27 cellular contexts compared by ENCODE assay signal in the genomic region with DNA sequence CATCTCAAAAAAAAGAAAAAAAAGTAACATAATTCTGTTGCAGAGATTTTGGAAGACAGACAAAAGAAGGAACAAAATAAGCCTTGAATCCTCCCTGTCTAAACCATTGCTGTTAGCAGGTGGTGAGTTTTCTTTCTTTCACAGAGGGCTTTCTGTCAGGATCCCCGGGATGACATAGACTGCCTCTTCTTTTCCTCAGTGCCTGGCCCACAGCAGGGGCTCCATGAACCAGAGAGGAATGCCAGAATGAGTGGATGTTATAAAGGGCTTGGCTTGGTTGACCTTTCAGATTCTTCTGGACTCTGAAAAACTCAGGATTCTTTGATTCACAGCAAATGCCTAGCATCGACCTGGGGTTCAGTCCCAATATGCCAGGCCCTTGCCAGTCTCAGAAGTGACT. TPM values are rescaled to one million over a fixed set of nuclear protein-coding genes. Genes with fewer than 3 reads are reported as not detected.
DNase-seq lines count a peak whose midpoint lies in the region; TF ChIP-seq lines count a peak whose summit lies in the region.
"Had no signal": no experiment of that assay in that cellular context is flagged by ENCODE, and none has a peak within 500 bp of the region (broad histone marks: within the 10 kb centered on the region; RNA-seq: fewer than 3 reads in every experiment).

No MANE protein-coding gene starts in this region.

- no peak overlapping the region for H3K23ac ChIP-seq in H9 (ENCODE audit: insufficient read length, low read depth, low read length)

- H3T11ph ChIP-seq in H9 (ENCODE audit: low read length) = no peak overlapping the region

- H3K79me2 ChIP-seq in H9 (ENCODE audit: insufficient read depth, low read length) = no peaks in the 10 kb centered on the region

- H4K8ac ChIP-seq in H9 (replicated peaks; ENCODE audit: insufficient read length, low read depth, low read length) = no peak overlapping the region

- H4K5ac ChIP-seq in H9 (ENCODE audit: insufficient read length, low read depth, low read length) = no peak overlapping the region

- TF ChIP-seq EP300 in tibial nerve (IDR thresholded peaks at IDR 0.05) = no peak

- no peaks in the 10 kb centered on the region for H3K36me3 Mint-ChIP-seq in H9 (ENCODE audit: insufficient read depth in 1 of 3, low read depth in 3 of 3)
- H3K36me3 Mint-ChIP-seq: CD14-positive monocyte; CD8-positive, alpha-beta memory T cell had no signal

- H3K4me3 Mint-ChIP-seq in H9 = no peak overlapping the region
- H3K4me3 Mint-ChIP-seq: CD14-positive monocyte; CD8-positive, alpha-beta memory T cell had no signal

- no peaks in the 10 kb centered on the region for H3K36me3 ChIP-seq in HUES48 (ENCODE audit: control insufficient read depth, insufficient read depth, low read length)
- H3K36me3 ChIP-seq in tibial nerve = peaks cover 0 to 6% (median 0%) of the 10 kb centered on the region in 3 donors
- H3K36me3 ChIP-seq in adrenal gland (replicated peaks in 1 of 2) = no peaks in the 10 kb centered on the region
- H3K36me3 ChIP-seq: BE2C had no signal

- H3K9me3 ChIP-seq in HUES48 (ENCODE audit: control insufficient read depth, insufficient read depth, low read length) = no peaks in the 10 kb centered on the region
- no peaks in the 10 kb centered on the region for H3K9me3 ChIP-seq in tibial nerve
- H3K9me3 ChIP-seq in adrenal gland (replicated peaks in 1 of 3) = no peaks in the 10 kb centered on the region
- no peaks in the 10 kb centered on the region for H3K9me3 ChIP-seq in H9 (ENCODE audit: control insufficient read depth, low read depth, low read length)
- H3K9me3 ChIP-seq: BE2C had no signal

- H3K4ac ChIP-seq in H9 (ENCODE audit: low read depth, low read length) = no peak overlapping the region

- no peak overlapping the region for H2BK120ac ChIP-seq in H9 (ENCODE audit: low read depth, low read length, poor library complexity, severe bottlenecking)

- no peaks in the 10 kb centered on the region for H3K27me3 Mint-ChIP-seq in H9 (ENCODE audit: low read depth)
- H3K27me3 Mint-ChIP-seq: CD8-positive, alpha-beta memory T cell; IgD-negative memory B cell had no signal

- H2AK5ac ChIP-seq in H9 (ENCODE audit: insufficient read length, low read length) = no peak overlapping the region

- H2BK12ac ChIP-seq in H9 (ENCODE audit: insufficient read length, low read depth, low read length) = no peak overlapping the region

- H2BK15ac ChIP-seq in H9 (ENCODE audit: low read depth, low read length) = no peak overlapping the region

- TF ChIP-seq POLR2A in tibial nerve (IDR thresholded peaks at IDR 0.05) (no peak), adrenal gland (IDR thresholded peaks at IDR 0.05) (no peak)

- H3K4me1 ChIP-seq in HUES48 (ENCODE audit: control insufficient read depth, insufficient read depth, low read length) (peaks cover 1% of the 10 kb centered on the region; the same call in 1 of the 2 replicates), tibial nerve (peaks cover 0 to 58% (median 22%) of the 10 kb centered on the region in 4 donors), adrenal gland (replicated peaks in 1 of 2) (peaks cover 0 to 23% of the 10 kb centered on the region in 2 donors), H9 (ENCODE audit: insufficient read depth, low read length) (no peaks in the 10 kb centered on the region; the same call in 1 of the 2 replicates)
- H3K4me1 ChIP-seq: BE2C had no signal

- H3K9me3 Mint-ChIP-seq in H9 = no peaks in the 10 kb centered on the region
- H3K9me3 Mint-ChIP-seq: CD14-positive monocyte; CD8-positive, alpha-beta memory T cell; IgD-negative memory B cell had no signal

- H3K4me3 ChIP-seq in HUES48 (ENCODE audit: low read depth, low read length) (no peak overlapping the region), tibial nerve (no peak overlapping the region), adrenal gland (no peak overlapping the region)
- H3K4me3 ChIP-seq: PC-9 had no signal

- H3K27me3 ChIP-seq in HUES48 (ENCODE audit: control insufficient read depth, insufficient read depth, low read length) (no peaks in the 10 kb centered on the region), tibial nerve (no peaks in the 10 kb centered on the region), adrenal gland (no peaks in the 10 kb centered on the region), H9 (ENCODE audit: insufficient read depth, low read length) (no peaks in the 10 kb centered on the region)
- H3K27me3 ChIP-seq: BE2C had no signal

- H3K23me2 ChIP-seq in H9 (ENCODE audit: insufficient read length, low read depth, low read length, poor library complexity, severe bottlenecking) = no peaks in the 10 kb centered on the region

- H3K18ac ChIP-seq in H9 (ENCODE audit: insufficient read length, low read depth, low read length) = no peak overlapping the region

- H3K79me1 ChIP-seq in H9 (ENCODE audit: insufficient read depth, low read depth, low read length, poor library complexity, severe bottlenecking) = no peaks in the 10 kb centered on the region

- no peaks in the 10 kb centered on the region for H4K20me1 ChIP-seq in H9 (ENCODE audit: control insufficient read depth, insufficient read depth, insufficient read length)

- no peak overlapping the region for H3K4me2 ChIP-seq in H9 (ENCODE audit: insufficient read depth, insufficient read length, low read length)
- H3K4me2 ChIP-seq: KMS-11, PC-9 had no signal

- H3K27ac ChIP-seq in HUES48 (ENCODE audit: low read depth, low read length) (peak overlapping the region; percentile 64), tibial nerve (peak overlapping the region in 3 of 4 donors; percentile 45 to 74 (median 68)), adrenal gland (no peak overlapping the region), H9 (ENCODE audit: insufficient read length, low read depth, low read length) (no peak overlapping the region)
- H3K27ac ChIP-seq: KMS-11, PC-9 had no signal

- H4K91ac ChIP-seq in H9 (ENCODE audit: insufficient read length, low read depth, low read length) = no peak overlapping the region

- in situ Hi-C loops in SK-MEL-5 (cut with HindIII; ENCODE audit: low pct_unique_long_range_greater_than_20kb, low sequenced_read_pairs) = no loop called here

- H3K27ac Mint-ChIP-seq in H9 = peak overlapping the region in 1 of 3 experiments; percentile 63; a peak in 1 of 7 replicates
- H3K27ac Mint-ChIP-seq: IgD-negative memory B cell had no signal

- no peak overlapping the region for H3K14ac ChIP-seq in H9 (ENCODE audit: insufficient read depth, low read length)

- no peak overlapping the region for H3K9ac ChIP-seq in HUES48 (ENCODE audit: low read depth, low read length)
- no peak overlapping the region for H3K9ac ChIP-seq in H9 (ENCODE audit: extremely low read depth, insufficient read length, low read length)
- H3K9ac ChIP-seq: KMS-11 had no signal

- 15 to 19% methylated on average over 2 of the region's 2 CpGs for WGBS in tibial nerve, 2 donors
- 49 to 67% (median 63%) methylated on average over 2 of the region's 2 CpGs for WGBS in adrenal gland, 4 donors
- no CpG with 5 or more reads among the region's 2 CpGs for WGBS in H9 (ENCODE audit: extremely low coverage, insufficient read length, low lambda C conversion rate)

- no peak overlapping the region for H2BK20ac ChIP-seq in H9 (ENCODE audit: low read depth, low read length, poor library complexity, severe bottlenecking)

- no peak overlapping the region for H2AFZ ChIP-seq in H9 (ENCODE audit: low read length)
- H2AFZ ChIP-seq: PC-9 had no signal

- H3K4me1 Mint-ChIP-seq in H9 = peaks cover 10 to 25% of the 10 kb centered on the region in 2 experiments

- DNase-seq in SK-MEL-5 (ENCODE audit: low read depth, low spot score) (peak; percentile 49), myocyte (ENCODE audit: low read depth) (peak; percentile 26), tibial nerve (ENCODE audit: low spot score in 2 of 2) (no peak), adrenal gland (no peak), GM19238 (ENCODE audit: insufficient read length, low spot score) (no peak), H9 (no peak)
- DNase-seq: BE2C; CD8-positive, alpha-beta memory T cell; DMS 273 treated with DMSO at 0.1 percent for 48 hours; DMS79; EL; GDM1; HCEC 1CT; NCI-H1092; NCI-H1436; NCI-H187 treated with DMSO at 0.1 percent for 48 hours; NCI-H2171 treated with DMSO at 0.1 percent for 48 hours; NCI-H345; NCI-H510A treated with DMSO at 0.1 percent for 48 hours; NCI-H748 treated with DMSO at 0.1 percent for 48 hours; PC-9; SHP77; T-helper 1 cell had no signal

- H3K56ac ChIP-seq in H9 (ENCODE audit: insufficient read length, low read depth, low read length) = no peak overlapping the region

- H2BK5ac ChIP-seq in H9 (ENCODE audit: insufficient read length, low read length) = no peak overlapping the region

- intact Hi-C loops in adrenal gland (cut with DNase I) = no loop called here

- TF ChIP-seq CTCF in tibial nerve (IDR thresholded peaks at IDR 0.05) = no peak
- TF ChIP-seq CTCF in adrenal gland (IDR thresholded peaks at IDR 0.05) = no peak
- no peak for TF ChIP-seq CTCF in H9 (conservative IDR thresholded peaks at IDR 0.05)

RNA-seq across cellular contexts. Expression of a gene that starts 45.8 kb away (rescaled TPM):
- total RNA-seq in SK-MEL-5 (2014; rRNA removed; shearing (Covaris generic)) = 156 and 175 TPM in 2 replicates
- polyA plus RNA-seq in SK-MEL-5 (2015; cell fraction: cytosol; rRNA removed) = 180 and 196 TPM in 2 replicates
- polyA plus RNA-seq in SK-MEL-5 (2015; cell fraction: nucleus; rRNA removed) = 114 and 118 TPM in 2 replicates
- total RNA-seq in myocyte (80.3 and 85.3 TPM in 2 replicates), tibial nerve (100 to 1,000 TPM; 110 to 181 (median 158) TPM), adrenal gland (100 to 1,000 TPM in 2 of 8 donors, 10 to 100 TPM in 6; 57.3 to 124 (median 84.8) TPM), H9 (2021) (154 and 164 TPM in 2 replicates)
- 117 TPM for polyA plus RNA-seq in myocyte (2012)
- 10 to 100 TPM; 17.4 to 57.1 (median 32.3) TPM for polyA plus RNA-seq in adrenal gland

Comparison
In these comparisons a context has a peak if more than half of its experiments do, and no peak if none do; other contexts are left out.
1. H3K27ac ChIP-seq: peak in HUES48 (single experiment) and tibial nerve (3 of 4); none in adrenal gland (0 of 5) and H9 (single experiment).
2. DNase-seq: peak in SK-MEL-5 (single experiment) and myocyte (single experiment); none in tibial nerve (0 of 2), adrenal gland (0 of 7), GM19238 (single experiment) and H9 (single experiment).